ENCODE assay signal across 14 cellular contexts in the genomic region with DNA sequence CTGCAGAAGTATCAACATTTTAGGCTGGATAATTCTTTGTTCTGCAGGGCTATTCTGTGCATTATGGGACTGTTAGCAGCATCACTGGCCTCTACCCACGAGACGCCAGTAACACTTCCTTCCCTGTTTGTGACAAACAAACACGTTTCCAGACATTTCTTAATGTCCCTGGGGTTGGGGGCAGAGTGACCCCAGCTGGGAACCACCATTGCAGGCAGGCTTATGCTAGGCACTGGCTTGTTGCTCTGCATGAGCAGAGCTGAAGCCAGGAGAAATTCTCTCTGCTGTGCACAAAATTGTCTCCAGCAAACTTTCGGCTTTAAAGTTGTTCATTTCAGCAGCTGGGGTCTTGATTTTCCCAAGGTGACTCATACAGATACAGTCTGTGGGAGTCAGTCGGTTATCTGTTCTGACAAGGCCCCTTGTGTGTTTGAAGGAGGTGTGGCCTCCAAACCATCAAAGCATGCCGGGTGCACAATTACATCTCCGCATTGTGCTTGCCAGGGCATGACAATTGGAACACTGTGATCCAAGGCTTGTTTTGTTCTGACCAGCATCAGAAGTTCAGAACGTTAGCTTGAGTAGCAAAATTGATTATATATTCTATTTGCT.
A peak's percentile ranks its signal among the peaks of the same experiment; 100 is the strongest.
DNase-seq lines count a peak whose midpoint lies in the region; ATAC-seq, FAIRE-seq and TF ChIP-seq lines count a peak whose summit lies in the region.
"Had no signal": no experiment of that assay in that cellular context is flagged by ENCODE, and none has a peak within 500 bp of the region (broad histone marks: within the 10 kb centered on the region; RNA-seq: fewer than 3 reads in every experiment).

No MANE protein-coding gene starts in this region.

- TF ChIP-seq POLR2A in H1 (IDR thresholded peaks at IDR 0.05; ENCODE audit: control extremely low read depth in 1 of 2, low read depth in 2 of 2, low read length in 2 of 2) = no peak

- FAIRE-seq in H1 (lab: Jason Lieb, UNC) = no peak

- H2AFZ ChIP-seq in H1 (ENCODE audit: low read length) = 0 out of 2 replicates have a peak overlapping the region, but pooled peaks have one; percentile 16
- H2AFZ ChIP-seq: PC-9 had no signal

- H4K5ac ChIP-seq in H1 (ENCODE audit: insufficient read length, low read depth, low read length) = no peak overlapping the region

- H2BK15ac ChIP-seq in H1 (ENCODE audit: low read length) = no peak overlapping the region

- ATAC-seq in GM18858 (IDR thresholded peaks at IDR 0.05; ENCODE audit: unreplicated experiment) = peak; percentile 75
- peak; percentile 55 for ATAC-seq in HG03342 (IDR thresholded peaks at IDR 0.05; ENCODE audit: unreplicated experiment)
- no peak for ATAC-seq in HG03442 (IDR thresholded peaks at IDR 0.05; ENCODE audit: unreplicated experiment)
- no peak for ATAC-seq in HG03460 (IDR thresholded peaks at IDR 0.05; ENCODE audit: unreplicated experiment)
- ATAC-seq: activated T-cell treated with anti-CD3 and anti-CD28 coated beads, Interleukin-2, amount 50 U/mL, for 72 hours had no signal

- H3K36me3 Mint-ChIP-seq in neural crest cell (ENCODE audit: low read depth) = no peaks in the 10 kb centered on the region

- no peak overlapping the region for H4K91ac ChIP-seq in H1 (replicated peaks; ENCODE audit: insufficient read length, low read length)

- no peak overlapping the region for H2AK5ac ChIP-seq in H1 (ENCODE audit: low read depth, low read length)

- POLR2A ChIA-PET in H1 (lab: Charles Lee; ENCODE audit: partially characterized antibody) = no interaction called here

- no peaks in the 10 kb centered on the region for H3K9me3 ChIP-seq in H1 (ENCODE audit: insufficient read depth in 2 of 2, low read depth in 1 of 2, low read length in 1 of 2)
- H3K9me3 ChIP-seq: colonic mucosa had no signal

- no peak overlapping the region for H3K9ac ChIP-seq in H1 (replicated peaks in 1 of 4; ENCODE audit: extremely low read depth in 1 of 4, low read depth in 3 of 4, low read length in 3 of 4)

- no peak overlapping the region for H3K18ac ChIP-seq in H1 (ENCODE audit: extremely low read depth, low read length)

- H3K23ac ChIP-seq in H1 (ENCODE audit: insufficient read length) = no peak overlapping the region

- H4K20me1 ChIP-seq in H1 (replicated peaks in 1 of 2; ENCODE audit: control insufficient read depth in 1 of 2, insufficient read depth in 2 of 2, low read length in 2 of 2) = no peaks in the 10 kb centered on the region

- H3K4me2 ChIP-seq in H1 (ENCODE audit: insufficient read depth in 1 of 2, low read depth in 2 of 2, low read length in 2 of 2) = no peak overlapping the region
- H3K4me2 ChIP-seq: PC-9 had no signal

- H3K36me3 ChIP-seq in H1 (ENCODE audit: control insufficient read depth in 2 of 4, insufficient read depth in 4 of 4, low read length in 3 of 4) = no peaks in the 10 kb centered on the region
- H3K36me3 ChIP-seq: colonic mucosa, WERI-Rb-1 had no signal

- H3K56ac ChIP-seq in H1 (replicated peaks; ENCODE audit: insufficient read length, low read depth, low read length) = no peak overlapping the region

- 76% methylated on average over 8 of the region's 8 CpGs; no CpG with 5 or more reads in 1 of the 2 experiments for WGBS in H1 (ENCODE audit: extremely low coverage in 1 of 2, insufficient coverage in 1 of 2, insufficient read length in 1 of 2, insufficient replicate concordance in 2 of 2, low coverage in 1 of 2, low lambda C conversion rate in 2 of 2, missing lambda C conversion rate in 1 of 2), 2 experiments

- DNase-seq in H1 (ENCODE audit: low read depth in 1 of 2, low spot score in 2 of 2) (no peak), neural crest cell (ENCODE audit: low read depth, low spot score) (no peak), activated gamma-delta T cell treated with Interleukin-2 at 50 U/mL for 16 hours (no peak), LoVo (ENCODE audit: low spot score) (no peak)
- DNase-seq: activated T-cell treated with anti-CD3 and anti-CD28 coated beads, Interleukin-2, amount 50 U/mL, for 72 hours; colonic mucosa; NCI-H1694 treated with DMSO at 0.1 percent for 48 hours; PC-9; WERI-Rb-1 had no signal

- CTCF ChIA-PET in H1 (lab: Charles Lee; ENCODE audit: partially characterized antibody) = interaction anchor here (1.2 kb wide), 1 partner anchor 42 kb away, joined by 3 read pairs; no protein-coding TSS in a partner anchor

- no peak overlapping the region for H4K8ac ChIP-seq in H1 (ENCODE audit: extremely low read depth, insufficient read depth, low read length)

- no peaks in the 10 kb centered on the region for H3K79me1 ChIP-seq in H1 (ENCODE audit: low read depth, low read length)

- H3K4me1 Mint-ChIP-seq in neural crest cell = peaks cover 18% of the 10 kb centered on the region
- H3K4me1 Mint-ChIP-seq: nephron had no signal

- H3K4me3 Mint-ChIP-seq in neural crest cell = no peak overlapping the region
- H3K4me3 Mint-ChIP-seq: activated T-cell treated with anti-CD3 and anti-CD28 coated beads, Interleukin-2, amount 50 U/mL, for 72 hours; nephron had no signal

- H3K4ac ChIP-seq in H1 (replicated peaks; ENCODE audit: insufficient read length, low read depth, low read length) = no peak overlapping the region

- H3K27ac ChIP-seq in H1 (ENCODE audit: low read depth, low read length) = no peak overlapping the region
- H3K27ac ChIP-seq: colonic mucosa, PC-9, WERI-Rb-1 had no signal

- no peaks in the 10 kb centered on the region for H3K23me2 ChIP-seq in H1 (ENCODE audit: low read depth, low read length)

- TF ChIP-seq CTCF in H1 (IDR thresholded peaks at IDR 0.05; ENCODE audit: control extremely low read depth in 1 of 3, insufficient read depth in 1 of 3, low read depth in 1 of 3, low read length in 3 of 3) = no peak
- TF ChIP-seq CTCF in neural crest cell (conservative IDR thresholded peaks at IDR 0.05) = no peak

- H3K14ac ChIP-seq in H1 (ENCODE audit: insufficient read length) = no peak overlapping the region

- H2BK20ac ChIP-seq in H1 (ENCODE audit: low read length) = no peak overlapping the region

- no peaks in the 10 kb centered on the region for H3K4me1 ChIP-seq in H1 (replicated peaks in 1 of 4; ENCODE audit: control insufficient read depth in 3 of 4, insufficient read depth in 4 of 4, low read length in 3 of 4)
- H3K4me1 ChIP-seq: colonic mucosa had no signal

- no peaks in the 10 kb centered on the region for H3K79me2 ChIP-seq in H1 (ENCODE audit: control insufficient read depth in 1 of 2, insufficient read depth in 2 of 2, low read length in 2 of 2)

- H2BK120ac ChIP-seq in H1 (replicated peaks; ENCODE audit: low read depth, low read length) = no peak overlapping the region

- no peak overlapping the region for H3K4me3 ChIP-seq in H1 (ENCODE audit: extremely low read depth in 1 of 4, insufficient read depth in 2 of 4, low read depth in 3 of 4, low read length in 4 of 4)
- H3K4me3 ChIP-seq: colonic mucosa, PC-9 had no signal

- no peaks in the 10 kb centered on the region for H3K9me3 Mint-ChIP-seq in neural crest cell
- H3K9me3 Mint-ChIP-seq: nephron had no signal

- no peaks in the 10 kb centered on the region for H3K27me3 ChIP-seq in H1 (replicated peaks in 1 of 4; ENCODE audit: control insufficient read depth in 3 of 4, extremely low read depth in 1 of 4, insufficient read depth in 3 of 4, low read length in 3 of 4)
- H3K27me3 ChIP-seq: colonic mucosa had no signal

- TF ChIP-seq RAD21 in H1 (IDR thresholded peaks at IDR 0.05 in 1 of 2, conservative IDR thresholded peaks at IDR 0.05 in 1 of 2; ENCODE audit: low read depth in 2 of 2, low read length in 2 of 2) = no peak

- no peak overlapping the region for H2BK5ac ChIP-seq in H1 (ENCODE audit: low read depth, low read length)

- H3K27me3 Mint-ChIP-seq in neural crest cell (ENCODE audit: low read depth) = no peaks in the 10 kb centered on the region

- no peak for TF ChIP-seq EP300 in H1 (IDR thresholded peaks at IDR 0.05; ENCODE audit: borderline replicate concordance in 1 of 2, low read depth in 2 of 2, low read length in 2 of 2)

- peak overlapping the region; percentile 73 for H3K27ac Mint-ChIP-seq in neural crest cell (ENCODE audit: unreplicated experiment)
- H3K27ac Mint-ChIP-seq: activated T-cell treated with anti-CD3 and anti-CD28 coated beads, Interleukin-2, amount 50 U/mL, for 72 hours; nephron had no signal

- H2BK12ac ChIP-seq in H1 (ENCODE audit: low read depth, low read length) = no peak overlapping the region

TF ChIP-seq in H1, 55 proteins besides CTCF, POLR2A, EP300 and RAD21:
- no peak for TF ChIP-seq CTBP2 (IDR thresholded peaks at IDR 0.05; ENCODE audit: borderline replicate concordance, insufficient read depth, insufficient read length, low read length)

Comparison
In these comparisons a context has a peak if more than half of its experiments do, and no peak if none do; other contexts are left out.
1. ATAC-seq: peak in GM18858 (single experiment) and HG03342 (single experiment); none in HG03442 (single experiment) and HG03460 (single experiment).